In genomic region chr19:15436826-15437110, GRCh38 we compare ENCODE assay signal across 1 cellular context.
TF ChIP-seq lines count a peak whose summit lies in the region.

No MANE protein-coding gene starts in this region.

TF ChIP-seq in IMR-90, 13 proteins besides CTCF, POLR2A, EP300 and RAD21:
- TF ChIP-seq FOS (IDR thresholded peaks at IDR 0.05; ENCODE audit: low read depth, low read length), result no peak
- TF ChIP-seq, protein P1, sequence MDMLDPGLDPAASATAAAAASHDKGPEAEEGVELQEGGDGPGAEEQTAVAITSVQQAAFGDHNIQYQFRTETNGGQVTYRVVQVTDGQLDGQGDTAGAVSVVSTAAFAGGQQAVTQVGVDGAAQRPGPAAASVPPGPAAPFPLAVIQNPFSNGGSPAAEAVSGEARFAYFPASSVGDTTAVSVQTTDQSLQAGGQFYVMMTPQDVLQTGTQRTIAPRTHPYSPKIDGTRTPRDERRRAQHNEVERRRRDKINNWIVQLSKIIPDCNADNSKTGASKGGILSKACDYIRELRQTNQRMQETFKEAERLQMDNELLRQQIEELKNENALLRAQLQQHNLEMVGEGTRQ (IDR thresholded peaks at IDR 0.05; ENCODE audit: low read depth, low read length), result no peak
- TF ChIP-seq NFE2L2 (IDR thresholded peaks at IDR 0.05; ENCODE audit: low read depth, low read length), result no peak
- TF ChIP-seq MAZ (IDR thresholded peaks at IDR 0.05; ENCODE audit: borderline replicate concordance, low read depth, low read length), result no peak
- TF ChIP-seq MXI1 (IDR thresholded peaks at IDR 0.05; ENCODE audit: borderline replicate concordance, low read depth, low read length), result no peak
- TF ChIP-seq BHLHE40 (IDR thresholded peaks at IDR 0.05; ENCODE audit: low read depth, low read length), result no peak
- TF ChIP-seq RCOR1 (IDR thresholded peaks at IDR 0.05; ENCODE audit: insufficient replicate concordance, low read length), result no peak
- TF ChIP-seq ELK1 (IDR thresholded peaks at IDR 0.05; ENCODE audit: borderline replicate concordance, low read depth, low read length), result no peak
- TF ChIP-seq SMC3 (IDR thresholded peaks at IDR 0.05; ENCODE audit: low read depth, low read length), result no peak
- TF ChIP-seq CEBPB (IDR thresholded peaks at IDR 0.05; ENCODE audit: low read depth, low read length), result no peak
- TF ChIP-seq CHD1 (IDR thresholded peaks at IDR 0.05; ENCODE audit: low read depth, low read length), result no peak
- TF ChIP-seq RFX5 (IDR thresholded peaks at IDR 0.05; ENCODE audit: low read depth, low read length), result no peak
- no peak for TF ChIP-seq MAFK (IDR thresholded peaks at IDR 0.05; ENCODE audit: low read depth, low read length)
